Comparison of ENCODE assay signal across 8 cellular contexts in the genomic region with DNA sequence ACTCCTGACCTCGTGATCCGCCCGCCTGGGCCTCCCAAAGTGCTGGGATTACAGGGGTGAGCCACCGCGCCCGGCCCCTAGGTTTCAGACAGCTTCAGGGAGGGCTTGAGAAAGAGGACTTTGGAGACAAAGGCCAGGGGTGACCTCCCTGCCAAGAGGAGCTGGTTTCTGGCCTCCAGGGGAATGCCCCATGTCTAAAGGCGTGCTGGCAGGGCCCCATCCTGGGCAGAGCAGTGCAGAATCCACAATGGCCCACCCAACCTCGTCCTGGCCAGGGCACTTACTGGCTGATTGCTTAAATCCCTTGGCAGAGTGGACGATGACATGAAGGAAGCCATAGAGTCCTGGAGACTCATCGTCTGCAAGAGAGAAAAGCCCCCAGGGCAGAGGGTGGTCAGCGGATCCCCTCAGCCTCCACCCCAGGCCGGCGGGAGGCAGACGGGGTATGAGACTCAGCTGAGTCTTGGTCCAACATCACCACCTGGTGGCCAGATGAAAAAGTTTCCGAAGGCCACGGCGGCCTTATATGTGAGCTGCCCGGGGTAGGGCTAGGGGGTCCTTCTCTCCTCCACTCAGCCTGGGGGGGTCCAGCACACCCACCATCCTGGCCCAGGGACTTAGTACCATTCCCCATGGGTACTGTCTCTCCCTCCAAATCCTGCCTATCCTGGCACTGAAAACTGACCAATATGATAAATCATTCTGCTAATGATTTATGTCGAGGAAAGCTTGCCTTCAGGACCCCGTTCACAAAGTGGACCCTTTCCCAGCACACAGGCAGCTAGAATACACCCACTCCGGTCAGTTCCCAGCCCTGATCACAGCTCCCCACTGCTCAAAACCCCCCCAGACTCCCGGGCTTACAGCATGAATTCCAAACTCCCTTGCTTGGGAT. TPM values are rescaled to one million over a fixed set of nuclear protein-coding genes. Genes with fewer than 3 reads are reported as not detected.
DNase-seq lines count a peak whose midpoint lies in the region; ATAC-seq, FAIRE-seq and TF ChIP-seq lines count a peak whose summit lies in the region.

No MANE protein-coding gene starts in this region.

- intact Hi-C loops in CD4-positive, alpha-beta memory T cell (cut with micrococcal nuclease), result loop anchor here (5.0 kb wide), 1 partner anchor 51 kb away; no protein-coding TSS in a partner anchor
- intact Hi-C loops in lower leg skin (cut with DNase I; ENCODE audit: low total_unique reads), result no loop called here

- POLR2A ChIA-PET in CD4-positive, alpha-beta memory T cell (lab: Charles Lee; ENCODE audit: partially characterized antibody), result no interaction called here
- POLR2A ChIA-PET in WTC11 (lab: Charles Lee), result interaction anchor here (0.8 to 1.1 kb wide), 2 partner anchors 12 to 52 kb away, joined by 3 read pairs; no protein-coding TSS in a partner anchor

- CTCF ChIA-PET in CD4-positive, alpha-beta memory T cell (lab: Charles Lee; ENCODE audit: partially characterized antibody), result interaction anchor here (0.8 to 2.2 kb wide), 13 partner anchors 10 to 274 kb away, joined by 3 to 10 read pairs (median 4); partner anchors contain the start of genes GLOD4 and MRM3
- CTCF ChIA-PET in WTC11 (lab: Charles Lee), result interaction anchor here (0.6 to 3.0 kb wide), 66 partner anchors 9 to 746 kb away, joined by 3 to 56 read pairs (median 5); partner anchors contain the start of genes NXN, TIMM22 and TRARG1

- H3K36me3 ChIP-seq in CD4-positive, alpha-beta memory T cell (ENCODE audit: insufficient read depth, low read length), result peaks cover 9% of the 10 kb centered on the region

- no peak for TF ChIP-seq POLR2A in lower leg skin (IDR thresholded peaks at IDR 0.05)

- H3K9me3 Mint-ChIP-seq in CD4-positive, alpha-beta memory T cell, result no peaks in the 10 kb centered on the region
- peaks cover 6% of the 10 kb centered on the region for H3K9me3 Mint-ChIP-seq in WTC11

- H3K4me3 ChIP-seq in CD4-positive, alpha-beta memory T cell (ENCODE audit: low read length in 2 of 2), result no peak overlapping the region
- H3K4me3 ChIP-seq in coronary artery (no peak overlapping the region), lower leg skin (ENCODE audit: low read depth, poor library complexity, severe bottlenecking) (no peak overlapping the region)

- DNase-seq in CD4-positive, alpha-beta memory T cell, result peak in 3 of 5 donors; percentile 10 to 29 (median 16)
- DNase-seq in HTR-8/SVneo (ENCODE audit: insufficient read length, low spot score) (peak; percentile 78), WTC11 (ENCODE audit: low spot score) (peak; percentile 84), coronary artery (ENCODE audit: low spot score) (no peak), lower leg skin (ENCODE audit: low spot score in 2 of 2) (peak; percentile 51 to 94), OCI-M2 (lab: John Stamatoyannopoulos, UW; ENCODE audit: unreplicated experiment) (no peak)
- peak; percentile 12 for DNase-seq in stimulated activated CD8-positive, alpha-beta memory T cell treated with anti-CD3 and anti-CD28 coated beads, Interleukin-4, amount 100 ng/mL, for 24 hours (ENCODE audit: low read depth)

- no peaks in the 10 kb centered on the region for H3K9me3 ChIP-seq in CD4-positive, alpha-beta memory T cell (ENCODE audit: control insufficient read depth in 1 of 2, low read length in 2 of 2)

- H3K4me1 Mint-ChIP-seq in CD4-positive, alpha-beta memory T cell, result peaks cover 0 to 6% (median 0%) of the 10 kb centered on the region in 4 donors
- no peaks in the 10 kb centered on the region for H3K4me1 Mint-ChIP-seq in WTC11

- H3K27me3 ChIP-seq in CD4-positive, alpha-beta memory T cell (ENCODE audit: insufficient read depth, low read length), result no peaks in the 10 kb centered on the region

- H3K27ac Mint-ChIP-seq in CD4-positive, alpha-beta memory T cell, result peak overlapping the region in 1 of 7 donors; percentile 36
- no peak overlapping the region for H3K27ac Mint-ChIP-seq in WTC11

- no peak overlapping the region for H3K27ac ChIP-seq in CD4-positive, alpha-beta memory T cell (ENCODE audit: low read depth, low read length)
- peak overlapping the region; percentile 44 to 47 for H3K27ac ChIP-seq in coronary artery

- peak; percentile 90 for FAIRE-seq in HTR-8/SVneo (lab: Jason Lieb, UNC)

- no peaks in the 10 kb centered on the region for H3K27me3 Mint-ChIP-seq in CD4-positive, alpha-beta memory T cell
- H3K27me3 Mint-ChIP-seq in WTC11 (ENCODE audit: low read depth), result no peaks in the 10 kb centered on the region

- peak; percentile 91 for ATAC-seq in WTC11
- no peak for ATAC-seq in GM21526 (IDR thresholded peaks at IDR 0.05; ENCODE audit: low FRiP score, unreplicated experiment)

- no peaks in the 10 kb centered on the region for H3K4me1 ChIP-seq in CD4-positive, alpha-beta memory T cell (ENCODE audit: insufficient read depth, low read length)

- peak; percentile 73 for TF ChIP-seq CTCF in WTC11 (IDR thresholded peaks at IDR 0.05)
- peak; percentile 87 for TF ChIP-seq CTCF in coronary artery (IDR thresholded peaks at IDR 0.05)
- no peak for TF ChIP-seq CTCF in lower leg skin (IDR thresholded peaks at IDR 0.05)

- peaks cover 25 to 44% of the 10 kb centered on the region in 2 donors for H3K36me3 Mint-ChIP-seq in CD4-positive, alpha-beta memory T cell
- peaks cover 25% of the 10 kb centered on the region for H3K36me3 Mint-ChIP-seq in WTC11

- H3K4me3 Mint-ChIP-seq in CD4-positive, alpha-beta memory T cell, result no peak overlapping the region
- H3K4me3 Mint-ChIP-seq in WTC11, result no peak overlapping the region

- 60 to 67% methylated on average over 16 to 22 of the region's 22 CpGs for WGBS in lower leg skin, 2 donors

TF ChIP-seq in WTC11, 78 proteins besides CTCF, POLR2A, EP300 and RAD21 (continues in another document):
- TF ChIP-seq ETV6 (CRISPR knock-in tag; IDR thresholded peaks at IDR 0.05) (no peak), ZNF219 (CRISPR knock-in tag; IDR thresholded peaks at IDR 0.05; ENCODE audit: borderline replicate concordance) (no peak), CBFB (CRISPR knock-in tag; IDR thresholded peaks at IDR 0.05; ENCODE audit: low read depth) (no peak)
- TF ChIP-seq, protein P1, sequence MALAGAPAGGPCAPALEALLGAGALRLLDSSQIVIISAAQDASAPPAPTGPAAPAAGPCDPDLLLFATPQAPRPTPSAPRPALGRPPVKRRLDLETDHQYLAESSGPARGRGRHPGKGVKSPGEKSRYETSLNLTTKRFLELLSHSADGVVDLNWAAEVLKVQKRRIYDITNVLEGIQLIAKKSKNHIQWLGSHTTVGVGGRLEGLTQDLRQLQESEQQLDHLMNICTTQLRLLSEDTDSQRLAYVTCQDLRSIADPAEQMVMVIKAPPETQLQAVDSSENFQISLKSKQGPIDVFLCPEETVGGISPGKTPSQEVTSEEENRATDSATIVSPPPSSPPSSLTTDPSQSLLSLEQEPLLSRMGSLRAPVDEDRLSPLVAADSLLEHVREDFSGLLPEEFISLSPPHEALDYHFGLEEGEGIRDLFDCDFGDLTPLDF (CRISPR knock-in tag; IDR thresholded peaks at IDR 0.05), result no peak
- TF ChIP-seq, protein P2, sequence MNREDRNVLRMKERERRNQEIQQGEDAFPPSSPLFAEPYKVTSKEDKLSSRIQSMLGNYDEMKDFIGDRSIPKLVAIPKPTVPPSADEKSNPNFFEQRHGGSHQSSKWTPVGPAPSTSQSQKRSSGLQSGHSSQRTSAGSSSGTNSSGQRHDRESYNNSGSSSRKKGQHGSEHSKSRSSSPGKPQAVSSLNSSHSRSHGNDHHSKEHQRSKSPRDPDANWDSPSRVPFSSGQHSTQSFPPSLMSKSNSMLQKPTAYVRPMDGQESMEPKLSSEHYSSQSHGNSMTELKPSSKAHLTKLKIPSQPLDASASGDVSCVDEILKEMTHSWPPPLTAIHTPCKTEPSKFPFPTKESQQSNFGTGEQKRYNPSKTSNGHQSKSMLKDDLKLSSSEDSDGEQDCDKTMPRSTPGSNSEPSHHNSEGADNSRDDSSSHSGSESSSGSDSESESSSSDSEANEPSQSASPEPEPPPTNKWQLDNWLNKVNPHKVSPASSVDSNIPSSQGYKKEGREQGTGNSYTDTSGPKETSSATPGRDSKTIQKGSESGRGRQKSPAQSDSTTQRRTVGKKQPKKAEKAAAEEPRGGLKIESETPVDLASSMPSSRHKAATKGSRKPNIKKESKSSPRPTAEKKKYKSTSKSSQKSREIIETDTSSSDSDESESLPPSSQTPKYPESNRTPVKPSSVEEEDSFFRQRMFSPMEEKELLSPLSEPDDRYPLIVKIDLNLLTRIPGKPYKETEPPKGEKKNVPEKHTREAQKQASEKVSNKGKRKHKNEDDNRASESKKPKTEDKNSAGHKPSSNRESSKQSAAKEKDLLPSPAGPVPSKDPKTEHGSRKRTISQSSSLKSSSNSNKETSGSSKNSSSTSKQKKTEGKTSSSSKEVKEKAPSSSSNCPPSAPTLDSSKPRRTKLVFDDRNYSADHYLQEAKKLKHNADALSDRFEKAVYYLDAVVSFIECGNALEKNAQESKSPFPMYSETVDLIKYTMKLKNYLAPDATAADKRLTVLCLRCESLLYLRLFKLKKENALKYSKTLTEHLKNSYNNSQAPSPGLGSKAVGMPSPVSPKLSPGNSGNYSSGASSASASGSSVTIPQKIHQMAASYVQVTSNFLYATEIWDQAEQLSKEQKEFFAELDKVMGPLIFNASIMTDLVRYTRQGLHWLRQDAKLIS (CRISPR knock-in tag; IDR thresholded peaks at IDR 0.05; ENCODE audit: borderline replicate concordance), result no peak
- TF ChIP-seq, protein P3, sequence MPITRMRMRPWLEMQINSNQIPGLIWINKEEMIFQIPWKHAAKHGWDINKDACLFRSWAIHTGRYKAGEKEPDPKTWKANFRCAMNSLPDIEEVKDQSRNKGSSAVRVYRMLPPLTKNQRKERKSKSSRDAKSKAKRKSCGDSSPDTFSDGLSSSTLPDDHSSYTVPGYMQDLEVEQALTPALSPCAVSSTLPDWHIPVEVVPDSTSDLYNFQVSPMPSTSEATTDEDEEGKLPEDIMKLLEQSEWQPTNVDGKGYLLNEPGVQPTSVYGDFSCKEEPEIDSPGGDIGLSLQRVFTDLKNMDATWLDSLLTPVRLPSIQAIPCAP (CRISPR knock-in tag; IDR thresholded peaks at IDR 0.05), result no peak
- TF ChIP-seq, protein P4, sequence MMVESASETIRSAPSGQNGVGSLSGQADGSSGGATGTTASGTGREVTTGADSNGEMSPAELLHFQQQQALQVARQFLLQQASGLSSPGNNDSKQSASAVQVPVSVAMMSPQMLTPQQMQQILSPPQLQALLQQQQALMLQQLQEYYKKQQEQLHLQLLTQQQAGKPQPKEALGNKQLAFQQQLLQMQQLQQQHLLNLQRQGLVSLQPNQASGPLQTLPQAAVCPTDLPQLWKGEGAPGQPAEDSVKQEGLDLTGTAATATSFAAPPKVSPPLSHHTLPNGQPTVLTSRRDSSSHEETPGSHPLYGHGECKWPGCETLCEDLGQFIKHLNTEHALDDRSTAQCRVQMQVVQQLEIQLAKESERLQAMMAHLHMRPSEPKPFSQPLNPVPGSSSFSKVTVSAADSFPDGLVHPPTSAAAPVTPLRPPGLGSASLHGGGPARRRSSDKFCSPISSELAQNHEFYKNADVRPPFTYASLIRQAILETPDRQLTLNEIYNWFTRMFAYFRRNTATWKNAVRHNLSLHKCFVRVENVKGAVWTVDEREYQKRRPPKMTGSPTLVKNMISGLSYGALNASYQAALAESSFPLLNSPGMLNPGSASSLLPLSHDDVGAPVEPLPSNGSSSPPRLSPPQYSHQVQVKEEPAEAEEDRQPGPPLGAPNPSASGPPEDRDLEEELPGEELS (CRISPR knock-in tag; IDR thresholded peaks at IDR 0.05), result no peak

RNA-seq across cellular contexts. Expression of gene TIMM22, which starts 59.1 kb away (rescaled TPM):
- total RNA-seq in CD4-positive, alpha-beta memory T cell, result 10 to 100 TPM; 12.3 to 13.2 TPM
- 10 to 100 TPM; 23.0 to 26.3 TPM for polyA plus RNA-seq in CD4-positive, alpha-beta memory T cell
- 17.2 to 18.0 TPM (median 17.4 TPM) in 3 replicates for total RNA-seq in WTC11 (2021)
- 10 to 100 TPM; 11.7 to 15.7 (median 13.9) TPM for total RNA-seq in lower leg skin

Comparison
In these comparisons a context has a peak if more than half of its experiments do, and no peak if none do; other contexts are left out.
1. DNase-seq: peak in CD4-positive, alpha-beta memory T cell (3 of 5), HTR-8/SVneo (single experiment), WTC11 (single experiment), lower leg skin (2 of 2) and stimulated activated CD8-positive, alpha-beta memory T cell treated with anti-CD3 and anti-CD28 coated beads, Interleukin-4, amount 100 ng/mL, for 24 hours (single experiment); none in coronary artery (single experiment) and OCI-M2 (single experiment).
2. CTCF ChIP-seq: peak in WTC11 (single experiment) and coronary artery (single experiment); none in lower leg skin (0 of 3).